Comparison of ENCODE assay signal across 19 cellular contexts in the genomic region with DNA sequence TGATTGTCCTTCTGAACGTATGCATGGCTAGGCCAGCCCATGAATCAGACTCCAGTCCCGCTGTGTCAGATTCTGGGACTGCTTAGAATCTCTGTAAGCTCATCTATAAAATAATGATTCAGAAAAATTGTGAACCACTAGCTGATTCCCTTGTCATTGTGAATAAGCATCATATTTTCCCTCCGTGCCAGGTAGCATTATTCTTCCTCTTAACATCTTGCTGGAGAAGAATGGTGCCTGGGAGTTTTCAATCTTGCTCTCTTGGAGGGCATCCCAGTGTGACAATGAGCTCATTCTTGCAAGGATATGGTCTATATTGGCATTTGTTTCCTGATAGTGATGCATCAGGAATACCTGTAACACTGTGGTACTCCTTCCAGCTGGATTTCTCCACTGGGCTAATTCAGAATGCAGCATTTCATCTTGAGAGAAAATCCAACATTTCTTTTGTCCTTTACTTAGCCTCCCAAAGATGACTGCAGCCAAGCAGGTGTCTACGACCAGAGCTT.
DNase-seq lines count a peak whose midpoint lies in the region; ATAC-seq and TF ChIP-seq lines count a peak whose summit lies in the region.
"Had no signal": no experiment of that assay in that cellular context is flagged by ENCODE, and none has a peak within 500 bp of the region (broad histone marks: within the 10 kb centered on the region; RNA-seq: fewer than 3 reads in every experiment).

No MANE protein-coding gene starts in this region.

- no peak overlapping the region for H3K27ac ChIP-seq in PC-3 (ENCODE audit: low read length)
- H3K27ac ChIP-seq in WERI-Rb-1, result peak overlapping the region; percentile 82; the same call in 1 of the 2 replicates
- H3K27ac ChIP-seq: 22Rv1, BLaER1, C4-2B had no signal

- H3K79me2 ChIP-seq in PC-3 (ENCODE audit: low read length), result no peaks in the 10 kb centered on the region

- H3K36me3 ChIP-seq in PC-3 (ENCODE audit: low read depth, low read length) (no peaks in the 10 kb centered on the region), WERI-Rb-1 (no peaks in the 10 kb centered on the region)
- H3K36me3 ChIP-seq: BLaER1 had no signal

- H3K4me1 ChIP-seq in PC-3 (ENCODE audit: insufficient read depth, low read length), result no peaks in the 10 kb centered on the region
- H3K4me1 ChIP-seq: Caco-2 had no signal

- H3K9me3 ChIP-seq in PC-3 (ENCODE audit: low read length), result no peaks in the 10 kb centered on the region
- H3K9me3 ChIP-seq in WERI-Rb-1 (ENCODE audit: severe bottlenecking), result no peaks in the 10 kb centered on the region
- H3K9me3 ChIP-seq: Caco-2 had no signal

- H3K4me2 ChIP-seq in PC-3 (ENCODE audit: low read length), result no peak overlapping the region
- H3K4me2 ChIP-seq: BLaER1, GM23338 had no signal

- no peaks in the 10 kb centered on the region for H3F3A ChIP-seq in PC-3 (ENCODE audit: low read length, unreplicated experiment)

- H3K4me3 ChIP-seq in PC-3 (ENCODE audit: low read length) (no peak overlapping the region), WERI-Rb-1 (ENCODE audit: low read depth, low read length) (no peak overlapping the region)
- H3K4me3 ChIP-seq: BLaER1, GM12878, GM23338 had no signal

- no peaks in the 10 kb centered on the region for H4K20me1 ChIP-seq in PC-3 (ENCODE audit: low read length)
- H4K20me1 ChIP-seq: BLaER1 had no signal

- POLR2A ChIA-PET in PC-3 (lab: Charles Lee; ENCODE audit: unreplicated experiment), result no interaction called here

- peak; percentile 40 for ATAC-seq in PC-3
- ATAC-seq: CD8-positive, alpha-beta T cell; GM12878; GM23338; HCT116 had no signal

- intact Hi-C loops in PC-3 (cut with micrococcal nuclease), result no loop called here

- H3K9me2 ChIP-seq in PC-3 (replicated peaks; ENCODE audit: low read length), result no peaks in the 10 kb centered on the region

- DNase-seq in PC-3 (peak; percentile 47), WERI-Rb-1 (no peak), kidney tubule cell (ENCODE audit: low spot score) (peak; percentile 58), NCI-H128 (lab: John Stamatoyannopoulos, UW; ENCODE audit: unreplicated experiment) (no peak), NAMALWA (ENCODE audit: low spot score) (no peak), superior temporal gyrus (ENCODE audit: extremely low spot score) (no peak)
- DNase-seq: Caco-2; CD4-positive, CD25-positive, alpha-beta regulatory T cell; CD8-positive, alpha-beta T cell; DMS79; EL; GDM1; H9 had no signal

- H3K27me3 ChIP-seq in PC-3 (ENCODE audit: low read length) (no peaks in the 10 kb centered on the region), WERI-Rb-1 (ENCODE audit: insufficient read depth, low read depth, severe bottlenecking) (no peaks in the 10 kb centered on the region)
- H3K27me3 ChIP-seq: BLaER1 had no signal

- no TSS peak for BruUV-seq in PC-3 (replicated peaks; lab: Mats Ljungman, UMichigan)

- TF ChIP-seq CTCF in PC-3 (conservative IDR thresholded peaks at IDR 0.05; ENCODE audit: low read depth, low read length), result no peak
- no peak for TF ChIP-seq CTCF in WERI-Rb-1 (IDR thresholded peaks at IDR 0.05; ENCODE audit: low read depth, low read length)

- no peak overlapping the region for H3K9ac ChIP-seq in PC-3 (ENCODE audit: low read length)
- H3K9ac ChIP-seq: BLaER1 had no signal

- H2AFZ ChIP-seq in PC-3 (ENCODE audit: low read length), result no peak overlapping the region

- CTCF ChIA-PET in PC-3 (lab: Charles Lee), result no interaction called here

Comparison
In these comparisons a context has a peak if more than half of its experiments do, and no peak if none do; other contexts are left out.
1. DNase-seq: peak in PC-3 (single experiment) and kidney tubule cell (single experiment); none in WERI-Rb-1 (single experiment), NCI-H128 (single experiment), NAMALWA (single experiment) and superior temporal gyrus (single experiment).